Comparison of ENCODE assay signal across 19 cellular contexts in genomic region chr3:33426630-33427341, GRCh38. TPM values are rescaled to one million over a fixed set of nuclear protein-coding genes. Genes with fewer than 3 reads are reported as not detected.
A peak's percentile ranks its signal among the peaks of the same experiment; 100 is the strongest.
DNase-seq lines count a peak whose midpoint lies in the region; ATAC-seq and TF ChIP-seq lines count a peak whose summit lies in the region.
"Had no signal": no experiment of that assay in that cellular context is flagged by ENCODE, and none has a peak within 500 bp of the region (broad histone marks: within the 10 kb centered on the region; RNA-seq: fewer than 3 reads in every experiment).

No MANE protein-coding gene starts in this region.

- H3K4me1 ChIP-seq in breast epithelium (no peaks in the 10 kb centered on the region), iPS-15b (ENCODE audit: control insufficient read depth, insufficient read depth, low read length) (peaks cover 62% of the 10 kb centered on the region), transverse colon (peaks cover 8 to 66% (median 45%) of the 10 kb centered on the region in 4 donors)

- in situ Hi-C loops in transverse colon (cut with MboI; ENCODE audit: low pct_ligation_motif_present in 1 of 4, low pct_unique_long_range_greater_than_20kb in 1 of 4, low sequenced_read_pairs in 3 of 4) = loop anchor here in 2 of 4 donors (25.0 kb wide), 1 partner anchor 361 kb away; the partner anchor contains the start of gene PDCD6IP (in 2 of the 2)

- intact Hi-C loops in MCF 10A (cut with micrococcal nuclease) = no loop called here
- intact Hi-C loops in breast epithelium (cut with DNase I; ENCODE audit: low total_unique reads) = no loop called here
- intact Hi-C loops in transverse colon (cut with DNase I; ENCODE audit: low total_unique reads) = no loop called here

- no peak overlapping the region for H3K9ac ChIP-seq in iPS-15b (ENCODE audit: low read depth, low read length)

- peak overlapping the region; percentile 62 for H3K27ac Mint-ChIP-seq in MCF 10A (ENCODE audit: low read depth, unreplicated experiment)
- H3K27ac Mint-ChIP-seq: activated CD4-positive, alpha-beta memory T cell treated with anti-CD3 and anti-CD28 coated beads, Interleukin-2, amount 10 ng/mL, durations not matched to agents 7 days and 5 days; activated naive CD8-positive, alpha-beta T cell treated with anti-CD3 and anti-CD28 coated beads, Interleukin-2, amount 50 U/mL, for 24 hours had no signal

- DNase-seq in MCF 10A (ENCODE audit: unreplicated experiment) (peak; percentile 64), breast epithelium (ENCODE audit: low spot score in 2 of 2) (no peak), RWPE1 (ENCODE audit: low spot score) (no peak), transverse colon (peak; percentile 75), NK-92 (lab: John Stamatoyannopoulos, UW; ENCODE audit: unreplicated experiment) (no peak)
- no peak for DNase-seq in activated effector memory CD4-positive, alpha-beta T cell treated with Interleukin-2 at 50 U/mL for 16 hours
- DNase-seq: activated CD4-positive, alpha-beta memory T cell treated with anti-CD3 and anti-CD28 coated beads, Interleukin-2, amount 10 ng/mL, durations not matched to agents 7 days and 5 days; activated naive CD8-positive, alpha-beta T cell treated with anti-CD3 and anti-CD28 coated beads, Interleukin-2, amount 50 U/mL, for 24 hours; naive B cell; NCI-H2029 treated with DMSO at 0.1 percent for 48 hours; NCI-H82; posterior cingulate gyrus; stimulated activated CD4-positive, alpha-beta T cell treated with anti-CD3 and anti-CD28 coated beads, Interleukin-4, amount 100 ng/mL, for 24 hours had no signal

- H3K27ac ChIP-seq in breast epithelium (no peak overlapping the region), RWPE1 (peak overlapping the region; percentile 73), transverse colon (peak overlapping the region; percentile 65 to 73 (median 66))
- H3K27ac ChIP-seq: skin epidermis had no signal

- CTCF ChIA-PET in MCF 10A (lab: Yijun Ruan, JAX) = interaction anchor here (0.6 to 2.4 kb wide), 2 partner anchors 12 to 341 kb away, joined by 3 to 12 read pairs; no protein-coding TSS in a partner anchor
- CTCF ChIA-PET in RWPE1 (lab: Yijun Ruan, JAX) = no interaction called here

- BruUV-seq in MCF 10A (replicated peaks; lab: Mats Ljungman, UMichigan) = no TSS peak

- no peak for TF ChIP-seq EP300 in transverse colon (IDR thresholded peaks at IDR 0.05; ENCODE audit: low read depth)

- 58 to 73% methylated on average over 10 of the region's 10 CpGs for WGBS in transverse colon (ENCODE audit: low coverage in 1 of 2), 2 donors

- no peaks in the 10 kb centered on the region for H3K9me3 ChIP-seq in breast epithelium
- no peaks in the 10 kb centered on the region for H3K9me3 ChIP-seq in iPS-15b (ENCODE audit: control insufficient read depth, insufficient read depth, low read length)
- H3K9me3 ChIP-seq in transverse colon = no peaks in the 10 kb centered on the region

- peaks cover 14% of the 10 kb centered on the region for H3K36me3 Mint-ChIP-seq in MCF 10A (ENCODE audit: insufficient read depth, unreplicated experiment)

- TF ChIP-seq POLR2A in breast epithelium (IDR thresholded peaks at IDR 0.05) (no peak), transverse colon (IDR thresholded peaks at IDR 0.05) (no peak)

- H3K27me3 ChIP-seq in breast epithelium (no peaks in the 10 kb centered on the region), iPS-15b (ENCODE audit: control insufficient read depth, insufficient read depth, low read length) (no peaks in the 10 kb centered on the region), transverse colon (no peaks in the 10 kb centered on the region)
- H3K27me3 ChIP-seq: dorsolateral prefrontal cortex had no signal

- no peak for ATAC-seq in GM21576 (IDR thresholded peaks at IDR 0.05; ENCODE audit: unreplicated experiment)
- ATAC-seq: activated naive CD8-positive, alpha-beta T cell treated with anti-CD3 and anti-CD28 coated beads, Interleukin-2, amount 50 U/mL, for 24 hours had no signal

- H3K4me3 Mint-ChIP-seq in MCF 10A (ENCODE audit: unreplicated experiment) = no peak overlapping the region
- H3K4me3 Mint-ChIP-seq: activated CD4-positive, alpha-beta memory T cell treated with anti-CD3 and anti-CD28 coated beads, Interleukin-2, amount 10 ng/mL, durations not matched to agents 7 days and 5 days; activated naive CD8-positive, alpha-beta T cell treated with anti-CD3 and anti-CD28 coated beads, Interleukin-2, amount 50 U/mL, for 24 hours; activated T-helper 1 cell treated with anti-CD3 and anti-CD28 coated beads, Interleukin-12 subunit alpha, Interleukin-12 subunit beta, Interleukin-2, Interleukin-4 antibody, amounts not matched to agents 30 ng/mL and 10 ng/mL and 1 ng/mL, durations not matched to agents 14 hours and 24 hours and 36 hours had no signal

- TF ChIP-seq CTCF in MCF 10A (IDR thresholded peaks at IDR 0.05; ENCODE audit: unreplicated experiment) (no peak), breast epithelium (IDR thresholded peaks at IDR 0.05) (no peak), RWPE1 (conservative IDR thresholded peaks at IDR 0.05; ENCODE audit: low read depth) (no peak), transverse colon (IDR thresholded peaks at IDR 0.05) (no peak)

- POLR2A ChIA-PET in MCF 10A (lab: Yijun Ruan, JAX) (interaction anchor here (0.7 to 7.1 kb wide), 5 partner anchors 10 to 372 kb away, joined by 3 to 135 read pairs (median 4); partner anchors contain the start of genes PDCD6IP and UBP1), RWPE1 (lab: Yijun Ruan, JAX; ENCODE audit: low non-redundant PET) (interaction anchor here (0.8 kb wide), 1 partner anchor 372 kb away, joined by 3 read pairs; no protein-coding TSS in a partner anchor)

- H3K9me3 Mint-ChIP-seq in MCF 10A (ENCODE audit: unreplicated experiment) = no peaks in the 10 kb centered on the region
- H3K9me3 Mint-ChIP-seq: activated CD4-positive, alpha-beta memory T cell treated with anti-CD3 and anti-CD28 coated beads, Interleukin-2, amount 10 ng/mL, durations not matched to agents 7 days and 5 days; activated naive CD8-positive, alpha-beta T cell treated with anti-CD3 and anti-CD28 coated beads, Interleukin-2, amount 50 U/mL, for 24 hours; activated T-helper 1 cell treated with anti-CD3 and anti-CD28 coated beads, Interleukin-12 subunit alpha, Interleukin-12 subunit beta, Interleukin-2, Interleukin-4 antibody, amounts not matched to agents 30 ng/mL and 10 ng/mL and 1 ng/mL, durations not matched to agents 14 hours and 24 hours and 36 hours; naive B cell had no signal

- peaks cover 48% of the 10 kb centered on the region for H3K4me1 Mint-ChIP-seq in MCF 10A (ENCODE audit: insufficient read depth, unreplicated experiment)

- H3K36me3 ChIP-seq in breast epithelium (no peaks in the 10 kb centered on the region), iPS-15b (ENCODE audit: control insufficient read depth, insufficient read depth, low read length) (no peaks in the 10 kb centered on the region), transverse colon (peaks cover 0 to 9% (median 0%) of the 10 kb centered on the region in 4 donors)

- H3K4me3 ChIP-seq in breast epithelium (no peak overlapping the region), iPS-15b (ENCODE audit: low read depth, low read length) (peak overlapping the region; percentile 6), transverse colon (peak overlapping the region in 1 of 4 donors; percentile 12)
- H3K4me3 ChIP-seq: dorsolateral prefrontal cortex, lung, skin epidermis had no signal

- H3K27me3 Mint-ChIP-seq in MCF 10A (ENCODE audit: insufficient read depth, unreplicated experiment) = no peaks in the 10 kb centered on the region
- H3K27me3 Mint-ChIP-seq: activated CD4-positive, alpha-beta memory T cell treated with anti-CD3 and anti-CD28 coated beads, Interleukin-2, amount 10 ng/mL, durations not matched to agents 7 days and 5 days; activated naive CD8-positive, alpha-beta T cell treated with anti-CD3 and anti-CD28 coated beads, Interleukin-2, amount 50 U/mL, for 24 hours; naive B cell had no signal

RNA-seq across cellular contexts. Expression of gene UBP1, which starts 13.4 kb away (rescaled TPM):
- total RNA-seq in MCF 10A (2022) (55.6 and 72.6 TPM in 2 replicates), breast epithelium (10 to 100 TPM; 55.2 to 73.8 (median 69.5) TPM), transverse colon (100 to 1,000 TPM in 1 of 4 donors, 10 to 100 TPM in 3; 65.9 to 180 (median 86.1) TPM)

Comparison
In these comparisons a context has a peak if more than half of its experiments do, and no peak if none do; other contexts are left out.
1. DNase-seq: peak in MCF 10A (single experiment) and transverse colon (single experiment); none in breast epithelium (0 of 2), RWPE1 (single experiment), NK-92 (single experiment) and activated effector memory CD4-positive, alpha-beta T cell treated with Interleukin-2 at 50 U/mL for 16 hours (single experiment).
2. H3K27ac ChIP-seq: peak in RWPE1 (single experiment) and transverse colon (4 of 4); none in breast epithelium (0 of 2).